Comparison of ENCODE assay signal across 13 cellular contexts in the genomic region with DNA sequence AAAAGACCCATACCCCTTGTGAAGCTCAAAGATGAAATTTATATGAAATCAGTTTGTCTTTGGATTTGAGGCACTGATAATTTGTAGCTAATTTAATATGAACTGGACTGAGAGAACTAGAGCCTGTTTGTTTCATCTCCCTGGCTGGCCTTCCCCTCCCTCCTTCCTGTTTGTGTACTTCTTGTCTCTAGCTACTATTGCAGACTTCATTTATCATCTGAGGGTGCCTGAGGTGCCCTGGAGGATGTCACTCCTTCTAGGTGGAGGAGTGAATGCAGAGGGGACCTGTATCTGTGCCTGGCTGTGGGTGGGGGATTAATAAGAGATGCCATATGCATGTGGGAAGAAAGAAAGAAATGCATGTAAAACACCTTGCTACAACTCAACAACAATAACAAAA.
"Had no signal": no experiment of that assay in that cellular context is flagged by ENCODE, and none has a peak within 500 bp of the region (broad histone marks: within the 10 kb centered on the region; RNA-seq: fewer than 3 reads in every experiment).

No MANE protein-coding gene starts in this region.

- H3K27me3 ChIP-seq: thyroid gland had no signal

- DNase-seq: activated CD8-positive, alpha-beta memory T cell treated with anti-CD3 and anti-CD28 coated beads, Interleukin-2, amount 10 ng/mL, durations not matched to agents 7 days and 5 days; activated effector memory CD4-positive, alpha-beta T cell treated with Interleukin-2 at 50 U/mL for 16 hours; activated T-cell treated with anti-CD3 and anti-CD28 coated beads, Interleukin-2, amount 50 U/mL, for 4 hours; anterior cingulate cortex; caudate nucleus; retina; stimulated activated CD8-positive, alpha-beta memory T cell treated with anti-CD3 and anti-CD28 coated beads, Interleukin-4, amount 100 ng/mL, for 48 hours; SW 1271; thyroid gland had no signal

- ATAC-seq: activated CD8-positive, alpha-beta memory T cell treated with anti-CD3 and anti-CD28 coated beads, Interleukin-2, amount 10 ng/mL, durations not matched to agents 7 days and 5 days; activated T-cell treated with anti-CD3 and anti-CD28 coated beads, Interleukin-2, amount 50 U/mL, for 4 hours had no signal

- H3K27ac Mint-ChIP-seq: activated CD8-positive, alpha-beta memory T cell treated with anti-CD3 and anti-CD28 coated beads, Interleukin-2, amount 10 ng/mL, durations not matched to agents 7 days and 5 days; brain; memory B cell had no signal

- H3K9me3 Mint-ChIP-seq: activated T-cell treated with anti-CD3 and anti-CD28 coated beads, Interleukin-2, amount 50 U/mL, for 4 hours; brain had no signal

- H3K4me1 Mint-ChIP-seq: brain, memory B cell had no signal

- H3K36me3 Mint-ChIP-seq: activated CD8-positive, alpha-beta memory T cell treated with anti-CD3 and anti-CD28 coated beads, Interleukin-2, amount 10 ng/mL, durations not matched to agents 7 days and 5 days; brain had no signal

- H3K4me3 Mint-ChIP-seq: activated CD8-positive, alpha-beta memory T cell treated with anti-CD3 and anti-CD28 coated beads, Interleukin-2, amount 10 ng/mL, durations not matched to agents 7 days and 5 days; activated T-cell treated with anti-CD3 and anti-CD28 coated beads, Interleukin-2, amount 50 U/mL, for 4 hours; brain; memory B cell had no signal

- H3K4me3 ChIP-seq: thyroid gland had no signal

- H3K9me3 ChIP-seq: neutrophil, thyroid gland had no signal

- H3K27ac ChIP-seq: neutrophil, parathyroid adenoma, thyroid gland had no signal

- H3K36me3 ChIP-seq: neutrophil, thyroid gland had no signal

- H3K4me1 ChIP-seq: parathyroid adenoma, thyroid gland had no signal
